In the genomic region with DNA sequence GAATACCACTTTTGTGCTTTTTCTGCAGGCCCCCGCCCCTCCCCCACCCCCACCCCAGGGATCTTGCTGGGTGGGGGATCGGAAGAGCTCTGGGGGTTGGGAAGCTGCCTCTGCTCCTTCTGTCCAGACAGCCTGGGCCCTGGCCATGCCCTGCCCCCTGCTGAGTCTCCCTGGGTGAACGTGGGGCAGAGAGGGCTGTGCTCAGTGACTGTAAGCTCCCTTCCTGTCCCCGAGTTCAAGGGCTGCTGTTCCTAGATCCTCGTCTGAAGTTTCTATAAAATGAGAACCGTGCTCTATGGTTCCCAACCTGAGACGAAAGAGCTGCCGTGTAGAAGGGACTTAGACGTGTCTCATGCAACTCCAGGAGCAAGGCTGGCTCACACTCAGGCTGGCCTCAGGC, we compare ENCODE assay signal across 24 cellular contexts.
"Had no signal": no experiment of that assay in that cellular context is flagged by ENCODE, and none has a peak within 500 bp of the region (broad histone marks: within the 10 kb centered on the region; RNA-seq: fewer than 3 reads in every experiment).

No MANE protein-coding gene starts in this region.

- ATAC-seq: gastrocnemius medialis; heart left ventricle; natural killer cell; psoas muscle; right cardiac atrium; stimulated activated effector memory CD8-positive, alpha-beta T cell treated with anti-CD3 and anti-CD28 coated beads, Interleukin-12 subunit alpha, Interleukin-12 subunit beta, amount 100 ng/mL, for 72 hours; stimulated activated naive CD8-positive, alpha-beta T cell treated with anti-CD3 and anti-CD28 coated beads, Interleukin-15, Interleukin-2, amounts not matched to agents 100 U/mL and 50 U/mL, for 24 hours had no signal

- H3K9me3 ChIP-seq: gastrocnemius medialis, heart left ventricle, ovary, psoas muscle, sigmoid colon, thoracic aorta, tibial nerve, upper lobe of left lung had no signal

- H3K4me3 Mint-ChIP-seq: memory B cell; natural killer cell; neural crest cell; stimulated activated effector memory CD8-positive, alpha-beta T cell treated with anti-CD3 and anti-CD28 coated beads, Interleukin-12 subunit alpha, Interleukin-12 subunit beta, amount 100 ng/mL, for 72 hours had no signal

- FAIRE-seq: colon, islet of Langerhans, urothelium cell line had no signal

- H3K9me3 Mint-ChIP-seq: natural killer cell; neural crest cell; stimulated activated effector memory CD8-positive, alpha-beta T cell treated with anti-CD3 and anti-CD28 coated beads, Interleukin-12 subunit alpha, Interleukin-12 subunit beta, amount 100 ng/mL, for 72 hours had no signal

- H3K27ac Mint-ChIP-seq: memory B cell; natural killer cell; stimulated activated effector memory CD8-positive, alpha-beta T cell treated with anti-CD3 and anti-CD28 coated beads, Interleukin-12 subunit alpha, Interleukin-12 subunit beta, amount 100 ng/mL, for 72 hours had no signal

- H3K4me1 ChIP-seq: gastrocnemius medialis had no signal

- DNase-seq: cerebellar nuclear complex; dorsolateral prefrontal cortex; effector CD4-positive, alpha-beta T cell; gastrocnemius medialis; hippocampal formation; natural killer cell; ovary; psoas muscle; right cardiac atrium; sigmoid colon; stimulated activated CD4-positive, alpha-beta T cell treated with anti-CD3 and anti-CD28 coated beads, Interleukin-2, amount 100 ng/mL, for 24 hours; stimulated activated CD4-positive, alpha-beta T cell treated with anti-CD3 and anti-CD28 coated beads, Interleukin-4, amount 100 ng/mL, for 24 hours; stimulated activated naive CD8-positive, alpha-beta T cell treated with anti-CD3 and anti-CD28 coated beads, Interleukin-15, Interleukin-2, amounts not matched to agents 100 U/mL and 50 U/mL, for 24 hours; upper lobe of left lung had no signal

- H3K4me1 Mint-ChIP-seq: memory B cell had no signal

- H3K36me3 ChIP-seq: gastrocnemius medialis, heart left ventricle, ovary, sigmoid colon, thoracic aorta, tibial nerve, upper lobe of left lung had no signal

- H3K27ac ChIP-seq: gastrocnemius medialis, heart left ventricle, ovary, psoas muscle, sigmoid colon, thoracic aorta, upper lobe of left lung had no signal

- H3K4me3 ChIP-seq: dorsolateral prefrontal cortex, gastrocnemius medialis, heart left ventricle, lung, ovary, psoas muscle, sigmoid colon, thoracic aorta, tibial nerve, upper lobe of left lung had no signal

- H3K36me3 Mint-ChIP-seq: memory B cell; natural killer cell; stimulated activated effector memory CD8-positive, alpha-beta T cell treated with anti-CD3 and anti-CD28 coated beads, Interleukin-12 subunit alpha, Interleukin-12 subunit beta, amount 100 ng/mL, for 72 hours had no signal

- H3K27me3 ChIP-seq: dorsolateral prefrontal cortex, ovary, sigmoid colon, tibial nerve, upper lobe of left lung had no signal
